In genomic region chr11:68116126-68116525, GRCh38 we compare ENCODE assay signal across 23 cellular contexts. TPM values are rescaled to one million over a fixed set of nuclear protein-coding genes. Genes with fewer than 3 reads are reported as not detected.
DNase-seq lines count a peak whose midpoint lies in the region; ATAC-seq and TF ChIP-seq lines count a peak whose summit lies in the region.
"Had no signal": no experiment of that assay in that cellular context is flagged by ENCODE, and none has a peak within 500 bp of the region (broad histone marks: within the 10 kb centered on the region; RNA-seq: fewer than 3 reads in every experiment).

No MANE protein-coding gene starts in this region.

- H3K9me2 ChIP-seq in hepatocyte (replicated peaks; ENCODE audit: insufficient read depth): no peaks in the 10 kb centered on the region

- H3K27me3 ChIP-seq in Peyer's patch (no peaks in the 10 kb centered on the region), hepatocyte (no peaks in the 10 kb centered on the region), esophagus squamous epithelium (no peaks in the 10 kb centered on the region), psoas muscle (ENCODE audit: insufficient read depth in 3 of 3, low read length in 2 of 3) (no peaks in the 10 kb centered on the region)
- H3K27me3 ChIP-seq: BLaER1 had no signal

- no peak for ATAC-seq in psoas muscle
- ATAC-seq: A549, SK-N-SH treated with all-trans-retinoic acid at 6 μM for 48 hours had no signal

- H3K4me1 ChIP-seq in Peyer's patch (peaks cover 0 to 37% (median 5%) of the 10 kb centered on the region in 4 donors), hepatocyte (ENCODE audit: insufficient read depth) (peaks cover 42% of the 10 kb centered on the region), esophagus squamous epithelium (peaks cover 4 to 56% (median 7%) of the 10 kb centered on the region in 3 donors), psoas muscle (peaks cover 21% of the 10 kb centered on the region)

- no peaks in the 10 kb centered on the region for H3K9me3 Mint-ChIP-seq in Calu3 (ENCODE audit: low read depth, unreplicated experiment)
- H3K9me3 Mint-ChIP-seq: CD4-positive, alpha-beta memory T cell had no signal

- peak overlapping the region; percentile 80 for H3K4me3 Mint-ChIP-seq in Calu3 (ENCODE audit: low read depth, unreplicated experiment)
- H3K4me3 Mint-ChIP-seq: CD4-positive, alpha-beta memory T cell had no signal

- peaks cover 75% of the 10 kb centered on the region for H4K20me1 ChIP-seq in hepatocyte (ENCODE audit: insufficient read depth, poor library complexity, severe bottlenecking)

- no peaks in the 10 kb centered on the region for H3K9me3 ChIP-seq in Peyer's patch
- no peaks in the 10 kb centered on the region for H3K9me3 ChIP-seq in hepatocyte (ENCODE audit: low read depth)
- H3K9me3 ChIP-seq in esophagus squamous epithelium: no peaks in the 10 kb centered on the region
- no peaks in the 10 kb centered on the region for H3K9me3 ChIP-seq in psoas muscle
- H3K9me3 ChIP-seq: A549, BLaER1, HAP-1 had no signal

- intact Hi-C loops in Calu3 (cut with micrococcal nuclease; ENCODE audit: unreplicated experiment) (loop anchor here (5.0 kb wide), 1 partner anchor 41 kb away; no protein-coding TSS in a partner anchor), posterior vena cava (cut with DNase I) (no loop called here), esophagus squamous epithelium (cut with DNase I) (no loop called here), psoas muscle (cut with DNase I) (no loop called here)

- peaks cover 81% of the 10 kb centered on the region for H3K36me3 Mint-ChIP-seq in Calu3 (ENCODE audit: insufficient read depth, unreplicated experiment)
- H3K36me3 Mint-ChIP-seq: CD4-positive, alpha-beta memory T cell had no signal

- H3K79me2 ChIP-seq in hepatocyte: peaks cover 93% of the 10 kb centered on the region

- H3K36me3 ChIP-seq in Peyer's patch: no peaks in the 10 kb centered on the region
- H3K36me3 ChIP-seq in hepatocyte (replicated peaks; ENCODE audit: insufficient read depth, low read depth): no peaks in the 10 kb centered on the region
- H3K36me3 ChIP-seq in esophagus squamous epithelium: no peaks in the 10 kb centered on the region
- no peaks in the 10 kb centered on the region for H3K36me3 ChIP-seq in psoas muscle (ENCODE audit: insufficient read depth in 1 of 2, low read depth in 1 of 2)

- TF ChIP-seq CTCF in Calu3 (IDR thresholded peaks at IDR 0.05; ENCODE audit: unreplicated experiment) (no peak), Peyer's patch (IDR thresholded peaks at IDR 0.05) (no peak), hepatocyte (IDR thresholded peaks at IDR 0.05; ENCODE audit: poor library complexity) (no peak), esophagus squamous epithelium (IDR thresholded peaks at IDR 0.05) (no peak), psoas muscle (IDR thresholded peaks at IDR 0.05) (no peak)

- CTCF ChIA-PET in Calu3 (lab: Charles Lee): interaction anchor here (1.2 kb wide), 1 partner anchor 9 kb away, joined by 3 read pairs; no protein-coding TSS in a partner anchor

- 84% methylated on average over 6 of the region's 7 CpGs for WGBS in hepatocyte (ENCODE audit: low lambda C conversion rate, missing lambda C conversion rate)
- WGBS in esophagus squamous epithelium, 2 donors: 73 to 83% methylated on average over 4 to 7 of the region's 7 CpGs
- WGBS in psoas muscle, 3 donors: 93 to 96% (median 94%) methylated on average over 7 of the region's 7 CpGs

- H3K4me1 Mint-ChIP-seq in Calu3 (ENCODE audit: low read depth, unreplicated experiment): peaks cover 46% of the 10 kb centered on the region

- H3K27ac Mint-ChIP-seq in Calu3 (ENCODE audit: unreplicated experiment): peak overlapping the region; percentile 26

- BruUV-seq in Calu3 (replicated peaks; lab: Mats Ljungman, UMichigan): no TSS peak

- H2AFZ ChIP-seq in hepatocyte: no peak overlapping the region

- H3K4me2 ChIP-seq in hepatocyte: peak overlapping the region; percentile 81
- H3K4me2 ChIP-seq: A549, BLaER1 had no signal

- DNase-seq in Calu3 (no peak), Peyer's patch (peak in 2 of 3 donors; percentile 57 to 65), hepatocyte (ENCODE audit: low spot score) (no peak), posterior vena cava (ENCODE audit: low spot score) (peak; percentile 3), esophagus squamous epithelium (lab: John Stamatoyannopoulos, UW) (no peak), psoas muscle (no peak), NCI-H187 (lab: John Stamatoyannopoulos, UW) (no peak), NCI-H1048 (lab: John Stamatoyannopoulos, UW) (no peak)
- DNase-seq: CD4-positive, alpha-beta memory T cell; DMS79; Kasumi-1; MM.1S; NCI-H1105 treated with DMSO at 0.1 percent for 48 hours; NCI-H1694; NCI-H2107; NCI-H2227 treated with DMSO at 0.1 percent for 48 hours; NCI-H510A treated with DMSO at 0.1 percent for 48 hours; NCI-H774; SHP77 treated with DMSO at 0.1 percent for 48 hours had no signal

- no peak overlapping the region for H3K4me3 ChIP-seq in Peyer's patch
- H3K4me3 ChIP-seq in hepatocyte: no peak overlapping the region
- no peak overlapping the region for H3K4me3 ChIP-seq in esophagus squamous epithelium
- H3K4me3 ChIP-seq in psoas muscle: no peak overlapping the region
- H3K4me3 ChIP-seq: A549, BLaER1, HAP-1 had no signal

- no peaks in the 10 kb centered on the region for H3K27me3 Mint-ChIP-seq in Calu3 (ENCODE audit: unreplicated experiment)

- TF ChIP-seq POLR2A in Peyer's patch (IDR thresholded peaks at IDR 0.05) (no peak), esophagus squamous epithelium (IDR thresholded peaks at IDR 0.05) (no peak)

- H3K27ac ChIP-seq in Peyer's patch (peak overlapping the region in 2 of 4 donors; percentile 29 to 51), hepatocyte (peak overlapping the region; percentile 98), esophagus squamous epithelium (peak overlapping the region in 2 of 4 donors; percentile 8 to 33), psoas muscle (no peak overlapping the region)
- H3K27ac ChIP-seq: A549, BLaER1 had no signal

RNA-seq across cellular contexts. Expression of gene CHKA, which starts 5.1 kb away (rescaled TPM):
- total RNA-seq in Calu3 (2022) (100 and 104 TPM in 2 replicates), Peyer's patch (100 to 1,000 TPM in 3 of 4 donors, 10 to 100 TPM in 1; 41.3 to 179 (median 130) TPM), hepatocyte (74.6 and 117 TPM in 2 replicates), posterior vena cava (10 to 100 TPM; 10.9 to 13.8 TPM), esophagus squamous epithelium (10 to 100 TPM in 1 of 4 donors, 1 to 10 TPM in 3; 1.1 to 13.0 (median 4.2) TPM), psoas muscle (1 to 10 TPM; 3.6 to 6.9 (median 5.6) TPM)
- polyA plus RNA-seq in hepatocyte (70.0 and 76.7 TPM in 2 replicates), psoas muscle (10 to 100 TPM in 1 of 3 donors, 1 to 10 TPM in 2; 6.2 to 11.2 (median 6.9) TPM)

Comparison
In these comparisons a context has a peak if more than half of its experiments do, and no peak if none do; other contexts are left out.
1. DNase-seq: peak in Peyer's patch (2 of 3) and posterior vena cava (single experiment); none in Calu3 (single experiment), hepatocyte (single experiment), esophagus squamous epithelium (single experiment), psoas muscle (0 of 2), NCI-H187 (0 of 2) and NCI-H1048 (single experiment).